In the genomic region with DNA sequence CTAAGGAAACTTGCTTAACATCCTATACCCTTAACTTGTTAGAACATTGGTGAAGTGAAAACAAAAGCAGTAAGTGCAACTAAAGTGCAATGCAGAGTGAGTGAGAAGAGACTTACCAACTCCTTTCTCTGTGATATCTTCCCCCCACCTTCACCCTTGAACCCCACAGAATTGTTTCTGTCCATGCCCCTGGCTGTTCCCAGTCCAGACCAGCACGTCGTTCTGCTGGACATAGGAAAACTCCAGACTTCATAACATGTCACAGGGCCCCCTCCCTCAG, we compare ENCODE assay signal across 13 cellular contexts.
DNase-seq lines count a peak whose midpoint lies in the region; ATAC-seq and TF ChIP-seq lines count a peak whose summit lies in the region.
"Had no signal": no experiment of that assay in that cellular context is flagged by ENCODE, and none has a peak within 500 bp of the region (broad histone marks: within the 10 kb centered on the region; RNA-seq: fewer than 3 reads in every experiment).

No MANE protein-coding gene starts in this region.

- no peak overlapping the region for H2AFZ ChIP-seq in OCI-LY3 (ENCODE audit: low read depth, low read length)

- no peak for TF ChIP-seq CTCF in CD8-positive, alpha-beta T cell (IDR thresholded peaks at IDR 0.05)
- no peak for TF ChIP-seq CTCF in OCI-LY3 (IDR thresholded peaks at IDR 0.05; ENCODE audit: low read depth, low read length)

- H3K9ac ChIP-seq in OCI-LY3 (ENCODE audit: low read length) = peak overlapping the region; percentile 9; the same call in 1 of the 2 replicates

- H3K27ac ChIP-seq in CD8-positive, alpha-beta T cell (ENCODE audit: low read depth, low read length) = peak overlapping the region; percentile 38
- peak overlapping the region; percentile 57 for H3K27ac ChIP-seq in OCI-LY3 (ENCODE audit: low read length)
- H3K27ac ChIP-seq: foreskin keratinocyte, sigmoid colon, thyroid gland had no signal

- H4K20me1 ChIP-seq in OCI-LY3 (ENCODE audit: insufficient read depth, low read length) = no peaks in the 10 kb centered on the region

- CTCF ChIA-PET in CD8-positive, alpha-beta T cell (lab: Charles Lee) = interaction anchor here (1.4 to 3.9 kb wide), 4 partner anchors 10 to 73 kb away, joined by 4 to 16 read pairs (median 4); no protein-coding TSS in a partner anchor

- peak overlapping the region; percentile 31 for H3K4me2 ChIP-seq in OCI-LY3 (ENCODE audit: low read length)

- peak overlapping the region; percentile 84 for H3K4me3 Mint-ChIP-seq in CD8-positive, alpha-beta T cell
- H3K4me3 Mint-ChIP-seq in immature natural killer cell = peak overlapping the region in 4 of 5 donors; percentile 23 to 81 (median 32)
- H3K4me3 Mint-ChIP-seq: CD14-positive monocyte had no signal

- peak overlapping the region; percentile 54 for H3K4me3 ChIP-seq in CD8-positive, alpha-beta T cell (ENCODE audit: low read depth, low read length)
- no peak overlapping the region for H3K4me3 ChIP-seq in OCI-LY3 (ENCODE audit: low read length)
- H3K4me3 ChIP-seq: sigmoid colon, thyroid gland had no signal

- peak overlapping the region; percentile 99 for H3K27ac Mint-ChIP-seq in CD8-positive, alpha-beta T cell
- peak overlapping the region; percentile 92 to 99 (median 96) for H3K27ac Mint-ChIP-seq in immature natural killer cell
- H3K27ac Mint-ChIP-seq: CD14-positive monocyte had no signal

- POLR2A ChIA-PET in CD8-positive, alpha-beta T cell (lab: Charles Lee) = interaction anchor here (1.1 to 26.7 kb wide), 5 partner anchors 10 to 54 kb away, joined by 3 to 472 read pairs (median 8); no protein-coding TSS in a partner anchor

- H3K27me3 ChIP-seq in CD8-positive, alpha-beta T cell (ENCODE audit: insufficient read depth, low read length) = no peaks in the 10 kb centered on the region
- no peaks in the 10 kb centered on the region for H3K27me3 ChIP-seq in OCI-LY3 (ENCODE audit: low read depth, low read length)
- H3K27me3 ChIP-seq: sigmoid colon, thyroid gland had no signal

- peaks cover 72% of the 10 kb centered on the region for H3K36me3 Mint-ChIP-seq in CD8-positive, alpha-beta T cell
- peaks cover 15 to 31% (median 21%) of the 10 kb centered on the region in 3 donors for H3K36me3 Mint-ChIP-seq in immature natural killer cell
- H3K36me3 Mint-ChIP-seq: CD14-positive monocyte had no signal

- intact Hi-C loops in CD8-positive, alpha-beta T cell (cut with DNase I, micrococcal nuclease) = loop anchor here (2.0 to 10.0 kb wide), 3 partner anchors 192 to 656 kb away; no protein-coding TSS in a partner anchor

- peaks cover 50% of the 10 kb centered on the region for H3K4me1 Mint-ChIP-seq in CD8-positive, alpha-beta T cell (ENCODE audit: low read depth)
- H3K4me1 Mint-ChIP-seq in immature natural killer cell = peaks cover 68 to 86% of the 10 kb centered on the region in 2 donors
- H3K4me1 Mint-ChIP-seq: CD14-positive monocyte had no signal

- no peaks in the 10 kb centered on the region for H3K79me2 ChIP-seq in OCI-LY3 (ENCODE audit: low read length)

- peaks cover 3% of the 10 kb centered on the region for H3K36me3 ChIP-seq in CD8-positive, alpha-beta T cell (ENCODE audit: insufficient read depth, low read length)
- H3K36me3 ChIP-seq in OCI-LY3 (replicated peaks; ENCODE audit: low read depth, low read length) = no peaks in the 10 kb centered on the region
- H3K36me3 ChIP-seq: sigmoid colon, thyroid gland had no signal

- no peaks in the 10 kb centered on the region for H3K9me3 ChIP-seq in CD8-positive, alpha-beta T cell (ENCODE audit: low read length)
- no peaks in the 10 kb centered on the region for H3K9me3 ChIP-seq in OCI-LY3 (ENCODE audit: insufficient read depth, low read length)
- H3K9me3 ChIP-seq: sigmoid colon, thyroid gland had no signal

- no peaks in the 10 kb centered on the region for H3K9me3 Mint-ChIP-seq in CD8-positive, alpha-beta T cell
- H3K9me3 Mint-ChIP-seq in immature natural killer cell = no peaks in the 10 kb centered on the region

- no peaks in the 10 kb centered on the region for H3K27me3 Mint-ChIP-seq in CD8-positive, alpha-beta T cell (ENCODE audit: low read depth)
- H3K27me3 Mint-ChIP-seq in immature natural killer cell (ENCODE audit: low read depth in 3 of 3) = peaks cover 0 to 3% (median 2%) of the 10 kb centered on the region in 3 donors

- ATAC-seq in CD8-positive, alpha-beta T cell = peak; percentile 27
- peak; percentile 27 for ATAC-seq in GM18909 (IDR thresholded peaks at IDR 0.05; ENCODE audit: poor library complexity, unreplicated experiment)
- ATAC-seq in HG02623 (IDR thresholded peaks at IDR 0.05; ENCODE audit: unreplicated experiment) = no peak

- no peak for DNase-seq in CD8-positive, alpha-beta T cell
- DNase-seq in immature natural killer cell = no peak
- DNase-seq in occipital lobe (lab: John Stamatoyannopoulos, UW) = no peak
- DNase-seq in NCI-H69 (lab: John Stamatoyannopoulos, UW) = no peak
- no peak for DNase-seq in NCI-H446 treated with DMSO at 0.1 percent for 48 hours (lab: John Stamatoyannopoulos, UW)
- DNase-seq: NCI-H2171, sigmoid colon, thyroid gland had no signal

- H3K4me1 ChIP-seq in CD8-positive, alpha-beta T cell (ENCODE audit: insufficient read depth, low read length) = peaks cover 9% of the 10 kb centered on the region
- peaks cover 77% of the 10 kb centered on the region for H3K4me1 ChIP-seq in OCI-LY3 (ENCODE audit: low read length)
- H3K4me1 ChIP-seq: thyroid gland had no signal
